In genomic region chr9:98974994-98975712, GRCh38 we compare ENCODE assay signal across 8 cellular contexts. TPM values are rescaled to one million over a fixed set of nuclear protein-coding genes. Genes with fewer than 3 reads are reported as not detected.
DNase-seq lines count a peak whose midpoint lies in the region; ATAC-seq, FAIRE-seq and TF ChIP-seq lines count a peak whose summit lies in the region.

No MANE protein-coding gene starts in this region.

- H2AFZ ChIP-seq in HepG2 (ENCODE audit: low read length) = no peak overlapping the region

- no peak overlapping the region for H3K9ac ChIP-seq in HepG2 (ENCODE audit: insufficient read depth, low read depth, low read length)

- no peaks in the 10 kb centered on the region for H3K9me3 Mint-ChIP-seq in chondrocyte (ENCODE audit: low read depth)

- no peaks in the 10 kb centered on the region for H3K36me3 ChIP-seq in HepG2 (replicated peaks in 1 of 2; ENCODE audit: control insufficient read depth in 1 of 2, insufficient read depth in 2 of 2, low read length in 2 of 2)

- POLR2A ChIA-PET in HepG2 (lab: Yijun Ruan, JAX) = no interaction called here

- H3K27me3 ChIP-seq in HepG2 (ENCODE audit: control insufficient read depth in 1 of 2, insufficient read depth in 2 of 2, low read length in 2 of 2) = peaks cover 4 to 43% of the 10 kb centered on the region in 2 experiments; a peak in 3 of 5 replicates

- no peaks in the 10 kb centered on the region for H3K9me3 ChIP-seq in HepG2 (ENCODE audit: low read length)

- no peaks in the 10 kb centered on the region for H3K36me3 Mint-ChIP-seq in chondrocyte (ENCODE audit: low read depth)

- TF ChIP-seq POLR2A in HepG2 (IDR thresholded peaks at IDR 0.05; ENCODE audit: insufficient read depth in 1 of 2, low read depth in 2 of 2, low read length in 2 of 2) = no peak

- peak overlapping the region in 1 of 3 experiments; percentile 15; a peak in 1 of 6 replicates for H3K4me3 ChIP-seq in HepG2 (replicated peaks in 1 of 3; ENCODE audit: insufficient read depth in 1 of 3, low read depth in 2 of 3, low read length in 3 of 3)

- H3K4me1 ChIP-seq in HepG2 (ENCODE audit: insufficient read depth, low read length) = peaks cover 6% of the 10 kb centered on the region

- in situ Hi-C loops in ACHN (cut with HindIII; ENCODE audit: low pct_ligation_motif_present, low pct_unique_long_range_greater_than_20kb, low sequenced_read_pairs) = no loop called here
- in situ Hi-C loops in HepG2 (cut with HindIII; ENCODE audit: extremely low pct_ligation_motif_present, low pct_unique_long_range_greater_than_20kb) = loop anchor here (10.0 kb wide), 1 partner anchor 170 kb away; no protein-coding TSS in a partner anchor

- no peak overlapping the region for H3K27ac Mint-ChIP-seq in chondrocyte (ENCODE audit: unreplicated experiment)

- no peaks in the 10 kb centered on the region for H4K20me1 ChIP-seq in HepG2 (ENCODE audit: insufficient read depth, low read length)

- 10% methylated on average over 14 of the region's 33 CpGs for WGBS in HepG2 (ENCODE audit: low lambda C conversion rate)

- ATAC-seq in GM18519 (IDR thresholded peaks at IDR 0.05; ENCODE audit: low FRiP score, unreplicated experiment) (peak; percentile 67), HG03045 (IDR thresholded peaks at IDR 0.05; ENCODE audit: unreplicated experiment) (peak; percentile 91), HepG2 (peak; percentile 94)

- H3K4me1 Mint-ChIP-seq in chondrocyte (ENCODE audit: low read depth) = peaks cover 29% of the 10 kb centered on the region

- peak; percentile 76 for TF ChIP-seq RAD21 in HepG2 (CRISPR knock-in tag; IDR thresholded peaks at IDR 0.05)

- peak; percentile 76 for FAIRE-seq in HepG2 (lab: Jason Lieb, UNC)

- no peak overlapping the region for H3K27ac ChIP-seq in HepG2 (ENCODE audit: extremely low read length, insufficient read depth, low read length)

- no peaks in the 10 kb centered on the region for H3K79me2 ChIP-seq in HepG2 (ENCODE audit: insufficient read depth, low read length)

- TF ChIP-seq CTCF in chondrocyte (IDR thresholded peaks at IDR 0.05) (peak; percentile 96), HepG2 (CRISPR knock-in tag; IDR thresholded peaks at IDR 0.05) (peak; percentile 94)

- intact Hi-C loops in HepG2 (cut with micrococcal nuclease; ENCODE audit: unreplicated experiment) = loop anchor here (2.0 kb wide), 1 partner anchor 126 kb away; no protein-coding TSS in a partner anchor

- H3K27me3 Mint-ChIP-seq in chondrocyte (ENCODE audit: low read depth) = peaks cover 47% of the 10 kb centered on the region

- H3K4me3 Mint-ChIP-seq in chondrocyte (ENCODE audit: unreplicated experiment) = peak overlapping the region; percentile 36

- DNase-seq in ACHN = peak; percentile 70
- peak; percentile 32 for DNase-seq in NCI-H2227 treated with DMSO at 0.1 percent for 48 hours (lab: John Stamatoyannopoulos, UW)
- DNase-seq in activated CD4-positive, alpha-beta T cell treated with anti-CD3 and anti-CD28 coated beads for 4 hours = peak; percentile 71 to 81
- no peak for DNase-seq in chondrocyte (ENCODE audit: low spot score)
- DNase-seq in HepG2 (ENCODE audit: low spot score) = peak; percentile 34
- DNase-seq in stimulated activated CD4-positive, alpha-beta T cell treated with anti-CD3 and anti-CD28 coated beads, Interleukin-2, amount 100 ng/mL, for 48 hours = peak; percentile 89 to 90

- CTCF ChIA-PET in HepG2 (lab: Yijun Ruan, JAX; ENCODE audit: low intra/inter-chr PET ratio, low total read pairs) = interaction anchor here (0.7 to 2.6 kb wide), 5 partner anchors 24 to 166 kb away, joined by 3 to 18 read pairs (median 5); no protein-coding TSS in a partner anchor

- no TSS peak for BruUV-seq in HepG2 (replicated peaks; lab: Mats Ljungman, UMichigan)

- TF ChIP-seq EP300 in HepG2 (IDR thresholded peaks at IDR 0.05; ENCODE audit: low read depth in 2 of 2, low read length in 2 of 2) = no peak
- no peak for TF ChIP-seq EP300 in HepG2 (CRISPR knock-in tag; IDR thresholded peaks at IDR 0.05; ENCODE audit: borderline replicate concordance)

- H3K4me2 ChIP-seq in HepG2 (ENCODE audit: low read depth, low read length) = peak overlapping the region; percentile 52

TF ChIP-seq in HepG2, 621 proteins besides CTCF, POLR2A, EP300 and RAD21 (continues in another document):
- TF ChIP-seq HMGA1 (CRISPR knock-in tag; conservative IDR thresholded peaks at IDR 0.05) (no peak), U2AF1 (optimal IDR thresholded peaks at IDR 0.05; ENCODE audit: low read depth, low read length) (no peak), TERF1 (CRISPR knock-in tag; IDR thresholded peaks at IDR 0.05) (no peak), RNF219 (CRISPR knock-in tag; IDR thresholded peaks at IDR 0.05) (no peak), ZNF205 (CRISPR knock-in tag; IDR thresholded peaks at IDR 0.05) (no peak), ARNT2 (CRISPR knock-in tag; IDR thresholded peaks at IDR 0.05; ENCODE audit: low read depth) (no peak), NFE2L2 (IDR thresholded peaks at IDR 0.05; ENCODE audit: low read length) (no peak), FOSL1 (CRISPR knock-in tag; IDR thresholded peaks at IDR 0.05; ENCODE audit: borderline replicate concordance) (no peak), TAF1 (CRISPR knock-in tag; IDR thresholded peaks at IDR 0.05) (no peak), ZNF768 (CRISPR knock-in tag; IDR thresholded peaks at IDR 0.05) (no peak), ATRX (CRISPR knock-in tag; IDR thresholded peaks at IDR 0.05; ENCODE audit: borderline replicate concordance) (no peak), STAT5B (CRISPR knock-in tag; IDR thresholded peaks at IDR 0.05) (no peak), KDM2A (CRISPR knock-in tag; IDR thresholded peaks at IDR 0.05; ENCODE audit: borderline replicate concordance, low read depth) (peak; percentile 71; the same call in 1 of the 2 replicates), THAP11 (CRISPR knock-in tag; IDR thresholded peaks at IDR 0.05) (no peak), DDIT3 (CRISPR knock-in tag; IDR thresholded peaks at IDR 0.05) (no peak), MAF1 (CRISPR knock-in tag; IDR thresholded peaks at IDR 0.05; ENCODE audit: borderline replicate concordance) (no peak), ONECUT2 (CRISPR knock-in tag; IDR thresholded peaks at IDR 0.05) (no peak)

RNA-seq across cellular contexts. Expression of gene COL15A1, which starts 31.4 kb away (rescaled TPM):
- 5.2 to 7.1 TPM (median 5.4 TPM) in 3 replicates for total RNA-seq in chondrocyte
- not detected in 2 replicates for total RNA-seq in HepG2 (2016; rRNA removed; fragmentation: Illumina TruSeq; extraction: Trizol)
- not detected in 2 replicates for total RNA-seq in HepG2 (2016; cell fraction: cytosol; rRNA removed; fragmentation: Illumina TruSeq; extraction: Trizol; ENCODE audit: low read depth)
- total RNA-seq in HepG2 (2016; cell fraction: insoluble cytoplasmic fraction; rRNA removed; fragmentation: Illumina TruSeq; extraction: Trizol) = not detected in 2 replicates
- not detected in 2 replicates for total RNA-seq in HepG2 (2016; cell fraction: membrane; rRNA removed; fragmentation: Illumina TruSeq; extraction: Trizol)
- not detected in 2 replicates for total RNA-seq in HepG2 (2016; cell fraction: nucleus; rRNA removed; fragmentation: Illumina TruSeq; extraction: Trizol)
- not detected in 2 replicates for polyA plus RNA-seq in HepG2 (2011; rRNA removed)
- not detected in 2 replicates for polyA plus RNA-seq in HepG2 (2011; cell fraction: cytosol; rRNA removed)
- not detected in 2 replicates for polyA plus RNA-seq in HepG2 (2011; cell fraction: nucleus; rRNA removed)
- not detected in 2 replicates for polyA plus RNA-seq in HepG2 (2012)
- polyA plus RNA-seq in HepG2 (2016; cell fraction: cytosol; fragmentation: Illumina TruSeq; extraction: Trizol; ENCODE audit: low read depth) = not detected in 2 replicates
- polyA plus RNA-seq in HepG2 (2016; cell fraction: insoluble cytoplasmic fraction; fragmentation: Illumina TruSeq; extraction: Trizol; ENCODE audit: low read depth) = not detected in 2 replicates
- polyA plus RNA-seq in HepG2 (2016; cell fraction: membrane; fragmentation: Illumina TruSeq; extraction: Trizol; ENCODE audit: low read depth) = not detected in 2 replicates
- polyA plus RNA-seq in HepG2 (2016; cell fraction: nucleus; fragmentation: Illumina TruSeq; extraction: Trizol; ENCODE audit: insufficient read depth, low read depth) = not detected in 2 replicates
- polyA minus RNA-seq in HepG2 (2011; rRNA and poly(A)+ RNA removed; ENCODE audit: low replicate concordance) = 2.3 TPM in 1 of 2 replicates, not detected in the other
- polyA minus RNA-seq in HepG2 (2011; cell fraction: cytosol; rRNA and poly(A)+ RNA removed) = not detected in 2 replicates
- not detected in 2 replicates for polyA minus RNA-seq in HepG2 (2011; cell fraction: nucleus; rRNA and poly(A)+ RNA removed)
